In the genomic region with DNA sequence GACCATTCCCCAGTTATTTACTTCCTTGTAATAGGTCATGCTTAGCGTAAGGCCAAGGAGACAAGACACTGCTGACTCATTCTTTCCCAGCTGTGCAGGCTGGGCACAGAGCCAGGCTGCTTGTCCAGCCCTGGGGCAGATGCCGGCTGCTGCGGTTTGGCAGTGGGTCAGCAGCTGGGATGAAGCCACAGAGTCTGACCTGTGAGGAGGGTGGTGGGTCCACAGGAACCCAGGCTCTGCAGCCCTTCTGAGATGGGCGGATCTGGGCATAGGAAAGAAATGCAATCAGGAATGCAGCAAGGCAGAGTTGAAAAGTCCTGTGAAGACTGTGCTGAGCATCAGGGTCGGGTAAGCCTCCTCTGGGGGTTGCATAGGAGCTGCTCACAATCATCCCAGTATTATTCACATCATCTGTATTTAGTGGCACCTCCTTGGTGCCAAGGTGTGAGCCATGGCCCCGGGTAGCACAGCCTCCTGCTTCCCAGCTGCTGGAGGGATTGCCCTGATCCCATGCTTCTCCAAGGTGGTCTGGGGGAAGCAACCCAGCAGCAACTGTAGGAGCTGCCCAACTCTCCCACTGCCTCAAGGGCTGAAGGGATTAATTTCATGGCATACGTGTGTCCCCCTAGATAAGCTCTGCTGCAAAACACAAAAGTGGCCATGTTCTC, we compare ENCODE assay signal across 8 cellular contexts.
DNase-seq lines count a peak whose midpoint lies in the region; TF ChIP-seq lines count a peak whose summit lies in the region.

No MANE protein-coding gene starts in this region.

- POLR2A ChIA-PET in HEK293T (lab: Yijun Ruan, JAX), result interaction anchor here (0.8 kb wide), 1 partner anchor 11 kb away, joined by 3 read pairs; no protein-coding TSS in a partner anchor

- CTCF ChIA-PET in HEK293T (lab: Yijun Ruan, JAX), result interaction anchor here (0.6 to 0.7 kb wide), 3 partner anchors 33 to 938 kb away, joined by 3 read pairs; no protein-coding TSS in a partner anchor

- DNase-seq in ELR (ENCODE audit: low read depth) (peak; percentile 87), HEK293T (ENCODE audit: extremely low spot score) (peak; percentile 44), NCI-H2029 treated with DMSO at 0.1 percent for 48 hours (lab: John Stamatoyannopoulos, UW) (peak; percentile 43), dermis blood vessel endothelial cell (peak; percentile 98), lung microvascular endothelial cell (ENCODE audit: low read depth in 2 of 2) (peak; percentile 90 to 98), NOMO-1 (lab: John Stamatoyannopoulos, UW; ENCODE audit: unreplicated experiment in 2 of 2) (no peak), DMS114 treated with DMSO at 0.1 percent for 48 hours (lab: John Stamatoyannopoulos, UW; ENCODE audit: unreplicated experiment) (no peak)
- no peak for DNase-seq in stimulated activated CD4-positive, alpha-beta T cell treated with anti-CD3 and anti-CD28 coated beads, Interleukin-12 subunit alpha, Interleukin-12 subunit beta, amount 100 ng/mL, for 4 hours

TF ChIP-seq in HEK293T, 16 proteins besides CTCF, POLR2A, EP300 and RAD21:
- TF ChIP-seq HDGF (IDR thresholded peaks at IDR 0.05; ENCODE audit: borderline replicate concordance) (no peak), ARNT (IDR thresholded peaks at IDR 0.05) (no peak), FOXK2 (IDR thresholded peaks at IDR 0.05) (no peak), FOXA1 (IDR thresholded peaks at IDR 0.05) (no peak), LEF1 (IDR thresholded peaks at IDR 0.05; ENCODE audit: borderline replicate concordance) (no peak)

Comparison
In these comparisons a context has a peak if more than half of its experiments do, and no peak if none do; other contexts are left out.
1. DNase-seq: peak in ELR (single experiment), HEK293T (single experiment), NCI-H2029 treated with DMSO at 0.1 percent for 48 hours (single experiment), dermis blood vessel endothelial cell (single experiment) and lung microvascular endothelial cell (2 of 2); none in NOMO-1 (0 of 2), stimulated activated CD4-positive, alpha-beta T cell treated with anti-CD3 and anti-CD28 coated beads, Interleukin-12 subunit alpha, Interleukin-12 subunit beta, amount 100 ng/mL, for 4 hours (single experiment) and DMS114 treated with DMSO at 0.1 percent for 48 hours (single experiment).